17 cellular contexts compared by ENCODE assay signal in the genomic region with DNA sequence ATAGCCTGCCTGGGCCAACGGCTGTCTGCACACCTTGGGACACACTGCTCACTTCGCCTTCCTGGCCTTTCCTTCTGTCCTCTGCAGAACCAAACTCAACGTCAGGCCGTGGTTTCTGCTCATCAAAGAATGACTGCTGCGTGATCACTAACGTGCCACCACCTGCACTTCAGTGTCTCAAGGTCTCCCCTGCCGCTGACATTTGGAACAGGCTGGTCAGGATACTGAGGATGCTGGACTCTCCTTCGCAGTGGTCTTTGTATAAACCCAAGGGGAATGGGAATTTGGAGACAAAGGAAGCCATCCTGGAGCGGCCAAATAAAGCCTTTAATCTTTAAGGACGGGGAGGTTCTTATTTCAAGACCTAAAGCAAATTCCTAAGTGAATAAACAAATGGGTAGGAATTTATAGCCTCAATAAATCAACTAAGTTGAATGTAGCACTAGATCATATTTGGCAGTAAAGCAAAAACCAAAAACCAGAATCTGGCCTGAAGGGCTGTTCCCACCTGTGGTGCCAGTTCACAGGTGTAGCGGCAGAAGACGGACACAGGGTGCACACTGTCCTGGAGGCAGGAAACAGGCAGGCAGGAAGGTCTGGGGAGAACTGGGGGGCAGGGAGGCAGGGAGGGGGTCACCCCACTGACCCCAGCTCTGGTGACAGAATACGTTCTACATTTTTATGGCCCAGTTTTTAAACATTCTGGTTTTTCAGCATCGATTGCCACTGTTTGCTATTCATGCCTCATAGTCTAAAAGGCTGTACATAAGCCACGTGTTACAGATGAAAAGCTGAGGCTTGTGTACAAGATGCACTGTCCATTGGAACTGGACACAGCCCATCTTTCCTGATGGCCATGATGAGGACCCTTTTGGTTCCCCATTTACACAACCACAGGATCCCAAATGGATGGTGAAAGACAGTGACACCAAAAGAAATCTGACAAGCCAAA. TPM values are rescaled to one million over a fixed set of nuclear protein-coding genes. Genes with fewer than 3 reads are reported as not detected.
DNase-seq lines count a peak whose midpoint lies in the region; ATAC-seq, FAIRE-seq and TF ChIP-seq lines count a peak whose summit lies in the region.
"Had no signal": no experiment of that assay in that cellular context is flagged by ENCODE, and none has a peak within 500 bp of the region (broad histone marks: within the 10 kb centered on the region; RNA-seq: fewer than 3 reads in every experiment).

No MANE protein-coding gene starts in this region.

- peak overlapping the region; percentile 21; the same call in 1 of the 2 replicates for H2BK15ac ChIP-seq in H1 (ENCODE audit: low read length)

- intact Hi-C loops in CD8-positive, alpha-beta T cell (cut with DNase I, micrococcal nuclease): no loop called here
- intact Hi-C loops in activated CD4-positive, alpha-beta T cell treated with anti-CD3 and anti-CD28 coated beads, Interleukin-2, amount 10 ng/mL, durations not matched to agents 24 days and 14 days (cut with micrococcal nuclease): no loop called here

- no peak overlapping the region for H3K23ac ChIP-seq in H1 (ENCODE audit: insufficient read length)

- H3F3A ChIP-seq in neural progenitor cell (ENCODE audit: low read depth): peaks cover 13% of the 10 kb centered on the region

- no peak overlapping the region for H3K14ac ChIP-seq in H1 (ENCODE audit: insufficient read length)

- H2BK20ac ChIP-seq in H1 (ENCODE audit: low read length): peak overlapping the region; percentile 27; the same call in 1 of the 2 replicates

- no peak overlapping the region for H3K27ac ChIP-seq in CD8-positive, alpha-beta T cell (ENCODE audit: low read depth, low read length)
- H3K27ac ChIP-seq in H1 (ENCODE audit: low read depth, low read length) (peak overlapping the region; percentile 4; the same call in 1 of the 2 replicates), neural progenitor cell (peak overlapping the region; percentile 69)
- H3K27ac ChIP-seq: epithelial cell of prostate, tibial artery had no signal

- no peak for ATAC-seq in CD8-positive, alpha-beta T cell
- ATAC-seq: left lobe of liver had no signal

- H4K5ac ChIP-seq in H1 (ENCODE audit: insufficient read length, low read depth, low read length): no peak overlapping the region

- no peak overlapping the region for H3K4me3 ChIP-seq in CD8-positive, alpha-beta T cell (ENCODE audit: low read depth, low read length)
- H3K4me3 ChIP-seq in H1 (ENCODE audit: extremely low read depth in 1 of 4, insufficient read depth in 2 of 4, low read depth in 3 of 4, low read length in 4 of 4) (no peak overlapping the region; a peak in 1 of 8 replicates), neural progenitor cell (no peak overlapping the region)
- H3K4me3 ChIP-seq: tibial artery had no signal

- no peak for TF ChIP-seq CTCF in CD8-positive, alpha-beta T cell (IDR thresholded peaks at IDR 0.05)
- TF ChIP-seq CTCF in H1 (IDR thresholded peaks at IDR 0.05; ENCODE audit: control extremely low read depth in 1 of 3, insufficient read depth in 1 of 3, low read depth in 1 of 3, low read length in 3 of 3) (no peak), neural progenitor cell (IDR thresholded peaks at IDR 0.05) (no peak)

- H3K9me3 ChIP-seq in CD8-positive, alpha-beta T cell (ENCODE audit: low read length): no peaks in the 10 kb centered on the region
- H3K9me3 ChIP-seq in H1 (ENCODE audit: insufficient read depth in 2 of 2, low read depth in 1 of 2, low read length in 1 of 2): no peaks in the 10 kb centered on the region
- no peaks in the 10 kb centered on the region for H3K9me3 ChIP-seq in neural progenitor cell (ENCODE audit: low read depth)
- H3K9me3 ChIP-seq: tibial artery had no signal

- no peak overlapping the region for H3K4me3 Mint-ChIP-seq in CD8-positive, alpha-beta T cell
- H3K4me3 Mint-ChIP-seq in neural progenitor cell: no peak overlapping the region
- no peak overlapping the region for H3K4me3 Mint-ChIP-seq in activated CD4-positive, alpha-beta T cell treated with anti-CD3 and anti-CD28 coated beads, Interleukin-2, amount 10 ng/mL, durations not matched to agents 24 days and 14 days
- H3K4me3 Mint-ChIP-seq: activated T-cell treated with anti-CD3 and anti-CD28 coated beads, Interleukin-2, amount 50 U/mL, for 24 hours had no signal

- H4K20me1 ChIP-seq in H1 (replicated peaks in 1 of 2; ENCODE audit: control insufficient read depth in 1 of 2, insufficient read depth in 2 of 2, low read length in 2 of 2) (peaks cover 0 to 3% of the 10 kb centered on the region in 2 experiments), neural progenitor cell (ENCODE audit: low read depth) (peaks cover 57% of the 10 kb centered on the region)

- H4K8ac ChIP-seq in H1 (ENCODE audit: extremely low read depth, insufficient read depth, low read length): no peak overlapping the region

- TF ChIP-seq RAD21 in Ishikawa (IDR thresholded peaks at IDR 0.05; ENCODE audit: low read depth) (no peak), H1 (IDR thresholded peaks at IDR 0.05 in 1 of 2, conservative IDR thresholded peaks at IDR 0.05 in 1 of 2; ENCODE audit: low read depth in 2 of 2, low read length in 2 of 2) (no peak)

- DNase-seq in CD8-positive, alpha-beta T cell: no peak
- DNase-seq in H1 (ENCODE audit: low read depth in 1 of 2, low spot score in 2 of 2) (no peak), neural progenitor cell (ENCODE audit: low spot score) (peak; percentile 66), KG1 (lab: John Stamatoyannopoulos, UW) (no peak), UCSD-AML1 (lab: John Stamatoyannopoulos, UW; ENCODE audit: unreplicated experiment) (no peak), NCI-H1694 (lab: John Stamatoyannopoulos, UW) (no peak)
- no peak for DNase-seq in activated CD4-positive, alpha-beta T cell treated with anti-CD3 and anti-CD28 coated beads, Interleukin-2, amount 10 ng/mL, durations not matched to agents 24 days and 14 days
- DNase-seq: activated CD4-positive, alpha-beta T cell treated with anti-CD3 and anti-CD28 coated beads, Interleukin-2, amount 50 U/mL, for 1 hour; activated T-cell treated with anti-CD3 and anti-CD28 coated beads, Interleukin-2, amount 50 U/mL, for 24 hours; GF-D8; NCI-H2029 treated with DMSO at 0.1 percent for 48 hours; NCI-H82; SHP77 treated with DMSO at 0.1 percent for 48 hours; tibial artery had no signal

- no peak overlapping the region for H3K4ac ChIP-seq in H1 (replicated peaks; ENCODE audit: insufficient read length, low read depth, low read length)

- peak overlapping the region; percentile 90 for H2BK12ac ChIP-seq in H1 (ENCODE audit: low read depth, low read length)

- H2AFZ ChIP-seq in H1 (ENCODE audit: low read length) (no peak overlapping the region), neural progenitor cell (replicated peaks) (no peak overlapping the region)

- peak overlapping the region; percentile 62 for H3K27ac Mint-ChIP-seq in CD8-positive, alpha-beta T cell
- H3K27ac Mint-ChIP-seq in neural progenitor cell: peak overlapping the region; percentile 60
- H3K27ac Mint-ChIP-seq in activated CD4-positive, alpha-beta T cell treated with anti-CD3 and anti-CD28 coated beads, Interleukin-2, amount 10 ng/mL, durations not matched to agents 24 days and 14 days: no peak overlapping the region
- H3K27ac Mint-ChIP-seq: activated T-cell treated with anti-CD3 and anti-CD28 coated beads, Interleukin-2, amount 50 U/mL, for 24 hours had no signal

- no peaks in the 10 kb centered on the region for H3K36me3 ChIP-seq in CD8-positive, alpha-beta T cell (ENCODE audit: insufficient read depth, low read length)
- H3K36me3 ChIP-seq in H1 (ENCODE audit: control insufficient read depth in 2 of 4, insufficient read depth in 4 of 4, low read length in 3 of 4) (no peaks in the 10 kb centered on the region), neural progenitor cell (no peaks in the 10 kb centered on the region)
- H3K36me3 ChIP-seq: tibial artery had no signal

- H4K91ac ChIP-seq in H1 (replicated peaks; ENCODE audit: insufficient read length, low read length): peak overlapping the region; percentile 38

- H3K9me3 Mint-ChIP-seq in CD8-positive, alpha-beta T cell: no peaks in the 10 kb centered on the region
- peaks cover 7% of the 10 kb centered on the region for H3K9me3 Mint-ChIP-seq in neural progenitor cell
- no peaks in the 10 kb centered on the region for H3K9me3 Mint-ChIP-seq in activated CD4-positive, alpha-beta T cell treated with anti-CD3 and anti-CD28 coated beads, Interleukin-2, amount 10 ng/mL, durations not matched to agents 24 days and 14 days
- H3K9me3 Mint-ChIP-seq: activated T-cell treated with anti-CD3 and anti-CD28 coated beads, Interleukin-2, amount 50 U/mL, for 24 hours had no signal

- TF ChIP-seq EP300 in Ishikawa (IDR thresholded peaks at IDR 0.05; ENCODE audit: borderline replicate concordance) (no peak), H1 (IDR thresholded peaks at IDR 0.05; ENCODE audit: borderline replicate concordance in 1 of 2, low read depth in 2 of 2, low read length in 2 of 2) (no peak)

- H3K4me1 Mint-ChIP-seq in CD8-positive, alpha-beta T cell (ENCODE audit: low read depth): peaks cover 36% of the 10 kb centered on the region
- H3K4me1 Mint-ChIP-seq in neural progenitor cell: peaks cover 15% of the 10 kb centered on the region
- peaks cover 16% of the 10 kb centered on the region for H3K4me1 Mint-ChIP-seq in activated CD4-positive, alpha-beta T cell treated with anti-CD3 and anti-CD28 coated beads, Interleukin-2, amount 10 ng/mL, durations not matched to agents 24 days and 14 days

- H3K4me1 ChIP-seq in CD8-positive, alpha-beta T cell (ENCODE audit: insufficient read depth, low read length): peaks cover 7% of the 10 kb centered on the region
- H3K4me1 ChIP-seq in H1 (replicated peaks in 1 of 4; ENCODE audit: control insufficient read depth in 3 of 4, insufficient read depth in 4 of 4, low read length in 3 of 4) (peaks cover 23 to 43% (median 30%) of the 10 kb centered on the region in 4 experiments), neural progenitor cell (peaks cover 29% of the 10 kb centered on the region)

- H3K27me3 ChIP-seq in CD8-positive, alpha-beta T cell (ENCODE audit: insufficient read depth, low read length): no peaks in the 10 kb centered on the region
- no peaks in the 10 kb centered on the region for H3K27me3 ChIP-seq in H1 (replicated peaks in 1 of 4; ENCODE audit: control insufficient read depth in 3 of 4, extremely low read depth in 1 of 4, insufficient read depth in 3 of 4, low read length in 3 of 4)
- H3K27me3 ChIP-seq in neural progenitor cell: no peaks in the 10 kb centered on the region
- H3K27me3 ChIP-seq: tibial artery had no signal

- WGBS in H1 (ENCODE audit: extremely low coverage in 1 of 2, insufficient coverage in 1 of 2, insufficient read length in 1 of 2, insufficient replicate concordance in 2 of 2, low coverage in 1 of 2, low lambda C conversion rate in 2 of 2, missing lambda C conversion rate in 1 of 2), 2 experiments: 81% methylated on average over 15 of the region's 15 CpGs; no CpG with 5 or more reads in 1 of the 2 experiments

- no peak overlapping the region for H2BK120ac ChIP-seq in H1 (replicated peaks; ENCODE audit: low read depth, low read length)

- FAIRE-seq in H1 (lab: Jason Lieb, UNC): no peak

- H3K27me3 Mint-ChIP-seq in CD8-positive, alpha-beta T cell (ENCODE audit: low read depth): no peaks in the 10 kb centered on the region
- no peaks in the 10 kb centered on the region for H3K27me3 Mint-ChIP-seq in neural progenitor cell (ENCODE audit: insufficient read depth, low read depth)
- no peaks in the 10 kb centered on the region for H3K27me3 Mint-ChIP-seq in activated CD4-positive, alpha-beta T cell treated with anti-CD3 and anti-CD28 coated beads, Interleukin-2, amount 10 ng/mL, durations not matched to agents 24 days and 14 days
- H3K27me3 Mint-ChIP-seq: activated T-cell treated with anti-CD3 and anti-CD28 coated beads, Interleukin-2, amount 50 U/mL, for 24 hours had no signal

- no peak overlapping the region for H3K56ac ChIP-seq in H1 (replicated peaks; ENCODE audit: insufficient read length, low read depth, low read length)

- peak overlapping the region; percentile 3 to 35; a peak in 2 of 4 replicates for H3K4me2 ChIP-seq in H1 (ENCODE audit: insufficient read depth in 1 of 2, low read depth in 2 of 2, low read length in 2 of 2)
- H3K4me2 ChIP-seq in neural progenitor cell: peak overlapping the region; percentile 30

- no peaks in the 10 kb centered on the region for H3K36me3 Mint-ChIP-seq in CD8-positive, alpha-beta T cell
- H3K36me3 Mint-ChIP-seq in neural progenitor cell: peaks cover 2% of the 10 kb centered on the region
- H3K36me3 Mint-ChIP-seq in activated CD4-positive, alpha-beta T cell treated with anti-CD3 and anti-CD28 coated beads, Interleukin-2, amount 10 ng/mL, durations not matched to agents 24 days and 14 days (ENCODE audit: low read depth): peaks cover 6% of the 10 kb centered on the region

- no peak for TF ChIP-seq POLR2A in H1 (IDR thresholded peaks at IDR 0.05; ENCODE audit: control extremely low read depth in 1 of 2, low read depth in 2 of 2, low read length in 2 of 2)

- H2BK5ac ChIP-seq in H1 (ENCODE audit: low read depth, low read length): peak overlapping the region; percentile 90

- no peaks in the 10 kb centered on the region for H3K23me2 ChIP-seq in H1 (ENCODE audit: low read depth, low read length)

- POLR2A ChIA-PET in CD8-positive, alpha-beta T cell (lab: Charles Lee): no interaction called here
- POLR2A ChIA-PET in H1 (lab: Charles Lee; ENCODE audit: partially characterized antibody): interaction anchor here (1.3 to 3.4 kb wide), 3 partner anchors 34 to 54 kb away, joined by 6 to 14 read pairs (median 8); partner anchors contain the start of gene GINS1

- peak overlapping the region; percentile 55; the same call in 1 of the 2 replicates for H3K18ac ChIP-seq in H1 (ENCODE audit: extremely low read depth, low read length)

- peak overlapping the region; percentile 75; the same call in 1 of the 2 replicates for H2AK5ac ChIP-seq in H1 (ENCODE audit: low read depth, low read length)

- H3K9ac ChIP-seq in H1 (replicated peaks in 1 of 4; ENCODE audit: extremely low read depth in 1 of 4, low read depth in 3 of 4, low read length in 3 of 4): no peak overlapping the region
- no peak overlapping the region for H3K9ac ChIP-seq in neural progenitor cell

- H3K79me2 ChIP-seq in H1 (ENCODE audit: control insufficient read depth in 1 of 2, insufficient read depth in 2 of 2, low read length in 2 of 2): peaks cover 3 to 74% of the 10 kb centered on the region in 2 experiments; a peak in 3 of 4 replicates
- peaks cover 69% of the 10 kb centered on the region for H3K79me2 ChIP-seq in neural progenitor cell (ENCODE audit: low read depth)

- peaks cover 15% of the 10 kb centered on the region for H3K79me1 ChIP-seq in H1 (ENCODE audit: low read depth, low read length)

- CTCF ChIA-PET in CD8-positive, alpha-beta T cell (lab: Charles Lee): no interaction called here
- CTCF ChIA-PET in H1 (lab: Charles Lee; ENCODE audit: partially characterized antibody): interaction anchor here (0.9 to 2.0 kb wide), 4 partner anchors 17 to 59 kb away, joined by 3 to 6 read pairs (median 6); no protein-coding TSS in a partner anchor

RNA-seq across cellular contexts. Expression of gene ABHD12, which starts 36.6 kb away (rescaled TPM):
- total RNA-seq in CD8-positive, alpha-beta T cell: 10 to 100 TPM; 14.1 to 17.9 TPM
- total RNA-seq in H1 (2021; fragmentation: NEBNext Ultra II Directional; extraction: Animal tissue kit (Norgen Biotek cat#: 25700)): 59.5 and 60.5 TPM in 2 replicates
- polyA plus RNA-seq in H1 (2011; rRNA removed): 31.3 and 42.8 TPM in 2 replicates
- 32.7 TPM for polyA plus RNA-seq in H1 (2011; cell fraction: cytosol; rRNA removed)
- polyA plus RNA-seq in H1 (2011; cell fraction: nucleus; rRNA removed): 39.7 TPM
- 58.9 to 66.6 TPM (median 61.5 TPM) in 4 replicates for polyA plus RNA-seq in H1 (2012, experiment 1 of 2)
- 80.5 TPM for polyA plus RNA-seq in H1 (2012, experiment 2 of 2)
- polyA plus RNA-seq in H1 (2013, experiment 1 of 2): 60.2 TPM
- 64.8 TPM for polyA plus RNA-seq in H1 (2013, experiment 2 of 2)
- 43.4 and 45.2 TPM in 2 replicates for polyA minus RNA-seq in H1 (2011; rRNA and poly(A)+ RNA removed)
- polyA minus RNA-seq in H1 (2011; cell fraction: cytosol; rRNA and poly(A)+ RNA removed): 26.4 TPM
- 39.0 TPM for polyA minus RNA-seq in H1 (2011; cell fraction: nucleus; rRNA and poly(A)+ RNA removed)
- 20.8 and 29.8 TPM in 2 replicates for total RNA-seq in neural progenitor cell (ENCODE audit: low replicate concordance)
- total RNA-seq in activated CD4-positive, alpha-beta T cell treated with anti-CD3 and anti-CD28 coated beads, Interleukin-2, amount 10 ng/mL, durations not matched to agents 24 days and 14 days: 28.7 and 30.0 TPM in 2 replicates

RNA-seq across cellular contexts. Expression of gene GINS1, which starts 53.4 kb away (rescaled TPM):
- total RNA-seq in CD8-positive, alpha-beta T cell: under 1 TPM; 0.28 to 0.30 TPM
- total RNA-seq in H1 (2021; fragmentation: NEBNext Ultra II Directional; extraction: Animal tissue kit (Norgen Biotek cat#: 25700)): 68.4 and 69.9 TPM in 2 replicates
- 26.3 and 44.7 TPM in 2 replicates for polyA plus RNA-seq in H1 (2011; rRNA removed)
- polyA plus RNA-seq in H1 (2011; cell fraction: cytosol; rRNA removed): 39.1 TPM
- 10.5 TPM for polyA plus RNA-seq in H1 (2011; cell fraction: nucleus; rRNA removed)
- polyA plus RNA-seq in H1 (2012, experiment 1 of 2): 38.1 to 55.0 TPM (median 39.3 TPM) in 4 replicates
- 34.7 TPM for polyA plus RNA-seq in H1 (2012, experiment 2 of 2)
- 33.4 TPM for polyA plus RNA-seq in H1 (2013, experiment 1 of 2)
- polyA plus RNA-seq in H1 (2013, experiment 2 of 2): 32.3 TPM
- polyA minus RNA-seq in H1 (2011; rRNA and poly(A)+ RNA removed): 26.4 and 33.0 TPM in 2 replicates
- 22.8 TPM for polyA minus RNA-seq in H1 (2011; cell fraction: cytosol; rRNA and poly(A)+ RNA removed)
- 16.2 TPM for polyA minus RNA-seq in H1 (2011; cell fraction: nucleus; rRNA and poly(A)+ RNA removed)
- total RNA-seq in neural progenitor cell (ENCODE audit: low replicate concordance): 51.4 and 69.6 TPM in 2 replicates
- total RNA-seq in activated CD4-positive, alpha-beta T cell treated with anti-CD3 and anti-CD28 coated beads, Interleukin-2, amount 10 ng/mL, durations not matched to agents 24 days and 14 days: 43.0 and 43.2 TPM in 2 replicates

Comparison
In these comparisons a context has a peak if more than half of its experiments do, and no peak if none do; other contexts are left out.
1. RNA of gene GINS1, which starts 53.4 kb away (total RNA-seq): 51.4 to 69.6 TPM in neural progenitor cell, 68.4 to 69.9 TPM in H1 and 43.0 to 43.2 TPM in activated CD4-positive, alpha-beta T cell treated with anti-CD3 and anti-CD28 coated beads, Interleukin-2, amount 10 ng/mL, durations not matched to agents 24 days and 14 days; 0.28 to 0.30 TPM in CD8-positive, alpha-beta T cell; every median in the first group is over 10 times any median in the second.